ENCODE assay signal across 8 cellular contexts in genomic region chr11:62544521-62545436, GRCh38. TPM values are rescaled to one million over a fixed set of nuclear protein-coding genes. Genes with fewer than 3 reads are reported as not detected.
DNase-seq lines count a peak whose midpoint lies in the region; ATAC-seq and TF ChIP-seq lines count a peak whose summit lies in the region.

No MANE protein-coding gene starts in this region.

- H3K4me3 ChIP-seq in A673 (ENCODE audit: low read depth, low read length, poor library complexity, severe bottlenecking) (peak overlapping the region; percentile 66), H7 (ENCODE audit: insufficient read depth, low read depth, low read length) (peak overlapping the region; percentile 79)

- H3K36me3 Mint-ChIP-seq in activated T-cell treated with anti-CD3 and anti-CD28 coated beads, Interleukin-2, amount 50 U/mL, for 72 hours (ENCODE audit: insufficient read depth in 2 of 2): peaks cover 1 to 3% of the 10 kb centered on the region in 2 donors

- TF ChIP-seq CTCF in A673 (conservative IDR thresholded peaks at IDR 0.05; ENCODE audit: low read depth, low read length): no peak

- H3K27ac ChIP-seq in A673 (ENCODE audit: low read depth, low read length, poor library complexity, severe bottlenecking): peak overlapping the region; percentile 81

- peak overlapping the region; percentile 51 for H3K27ac Mint-ChIP-seq in activated T-cell treated with anti-CD3 and anti-CD28 coated beads, Interleukin-2, amount 50 U/mL, for 72 hours

- H3K27me3 ChIP-seq in A673 (replicated peaks; ENCODE audit: insufficient read depth, low read depth, low read length, poor library complexity): no peaks in the 10 kb centered on the region
- H3K27me3 ChIP-seq in H7 (ENCODE audit: control insufficient read depth, insufficient read depth, low read length): peaks cover 60% of the 10 kb centered on the region

- peak; percentile 50 for DNase-seq in A673 (ENCODE audit: low spot score)
- peak; percentile 66 for DNase-seq in H7
- DNase-seq in activated T-cell treated with anti-CD3 and anti-CD28 coated beads, Interleukin-2, amount 50 U/mL, for 72 hours: peak in 1 of 2 donors; percentile 32
- peak; percentile 25 for DNase-seq in glomerular visceral epithelial cell (ENCODE audit: extremely low spot score)
- no peak for DNase-seq in sciatic nerve (ENCODE audit: low spot score)
- no peak for DNase-seq in NCI-H2171 treated with DMSO at 0.1 percent for 48 hours (lab: John Stamatoyannopoulos, UW)

- POLR2A ChIA-PET in A673 (lab: Charles Lee; ENCODE audit: low non-redundant PET): interaction anchor here (0.6 kb wide), 1 partner anchor 296 kb away, joined by 3 read pairs; no protein-coding TSS in a partner anchor

- H3K9me3 Mint-ChIP-seq in activated T-cell treated with anti-CD3 and anti-CD28 coated beads, Interleukin-2, amount 50 U/mL, for 72 hours: no peaks in the 10 kb centered on the region

- BruUV-seq in A673 (replicated peaks; lab: Mats Ljungman, UMichigan): no TSS peak

- H3K4me1 ChIP-seq in A673 (ENCODE audit: insufficient read depth, low read length, poor library complexity, severe bottlenecking): peaks cover 54% of the 10 kb centered on the region

- CTCF ChIA-PET in A673 (lab: Charles Lee): interaction anchor here (0.5 to 5.0 kb wide), 6 partner anchors 15 to 155 kb away, joined by 5 to 71 read pairs (median 10); partner anchors contain the start of genes GANAB and SCGB1A1

- no peaks in the 10 kb centered on the region for H3K9me3 ChIP-seq in A673 (ENCODE audit: low read depth, low read length, poor library complexity, severe bottlenecking)

- H3K36me3 ChIP-seq in A673 (ENCODE audit: insufficient read depth, low read length, poor library complexity, severe bottlenecking) (no peaks in the 10 kb centered on the region), H7 (replicated peaks; ENCODE audit: control insufficient read depth, insufficient read depth, low read length) (no peaks in the 10 kb centered on the region)

- peaks cover 9% of the 10 kb centered on the region for H3K27me3 Mint-ChIP-seq in activated T-cell treated with anti-CD3 and anti-CD28 coated beads, Interleukin-2, amount 50 U/mL, for 72 hours (ENCODE audit: low read depth)

- H3K4me1 Mint-ChIP-seq in activated T-cell treated with anti-CD3 and anti-CD28 coated beads, Interleukin-2, amount 50 U/mL, for 72 hours (ENCODE audit: low read depth): peaks cover 79% of the 10 kb centered on the region

- peak in 1 of 2 donors; percentile 4 for ATAC-seq in activated T-cell treated with anti-CD3 and anti-CD28 coated beads, Interleukin-2, amount 50 U/mL, for 72 hours (replicated peaks in 1 of 2)
- ATAC-seq in sciatic nerve (peak; percentile 1), GM21723 (IDR thresholded peaks at IDR 0.05; ENCODE audit: unreplicated experiment) (no peak), GM21619 (IDR thresholded peaks at IDR 0.05; ENCODE audit: unreplicated experiment) (no peak)

- intact Hi-C loops in A673 (cut with micrococcal nuclease; ENCODE audit: unreplicated experiment) (loop anchor here (5.0 to 10.0 kb wide), 2 partner anchors 47 to 150 kb away; no protein-coding TSS in a partner anchor), sciatic nerve (cut with DNase I) (loop anchor here (5.0 to 10.0 kb wide), 2 partner anchors 117 to 150 kb away; no protein-coding TSS in a partner anchor)

- peak overlapping the region; percentile 81 to 96 for H3K4me3 Mint-ChIP-seq in activated T-cell treated with anti-CD3 and anti-CD28 coated beads, Interleukin-2, amount 50 U/mL, for 72 hours

RNA-seq across cellular contexts. Expression of gene AHNAK, which starts 1.8 kb away (rescaled TPM):
- total RNA-seq in A673 (2021) (71.7 and 73.0 TPM in 2 replicates), sciatic nerve (2,773 TPM)
- 8.3 and 11.2 TPM in 2 replicates for total RNA-seq in H7 (2014; rRNA removed; shearing (Covaris generic))
- total RNA-seq in activated T-cell treated with anti-CD3 and anti-CD28 coated beads, Interleukin-2, amount 50 U/mL, for 72 hours: 100 to 1,000 TPM in 1 of 2 donors, 10 to 100 TPM in 1; 80.3 to 131 TPM

RNA-seq across cellular contexts. Expression of gene EEF1G, which starts 28.9 kb away (rescaled TPM):
- total RNA-seq in A673 (2021): 1,804 and 1,817 TPM in 2 replicates
- total RNA-seq in H7 (2014; rRNA removed; shearing (Covaris generic)): 1,781 and 1,948 TPM in 2 replicates
- 1,000 to 10,000 TPM; 2,565 to 2,667 TPM for total RNA-seq in activated T-cell treated with anti-CD3 and anti-CD28 coated beads, Interleukin-2, amount 50 U/mL, for 72 hours
- total RNA-seq in sciatic nerve: 811 TPM

RNA-seq across cellular contexts. Expression of gene TUT1, which starts 46.5 kb away (rescaled TPM):
- total RNA-seq in A673 (2021) (27.3 and 27.6 TPM in 2 replicates), sciatic nerve (20.7 TPM)
- total RNA-seq in H7 (2014; rRNA removed; shearing (Covaris generic)): 25.8 and 29.4 TPM in 2 replicates
- 10 to 100 TPM; 32.8 to 36.8 TPM for total RNA-seq in activated T-cell treated with anti-CD3 and anti-CD28 coated beads, Interleukin-2, amount 50 U/mL, for 72 hours

RNA-seq across cellular contexts. Expression of gene MTA2, which starts 56.9 kb away (rescaled TPM):
- total RNA-seq in A673 (2021): 241 and 243 TPM in 2 replicates
- 151 and 166 TPM in 2 replicates for total RNA-seq in H7 (2014; rRNA removed; shearing (Covaris generic))
- 100 to 1,000 TPM; 173 to 241 TPM for total RNA-seq in activated T-cell treated with anti-CD3 and anti-CD28 coated beads, Interleukin-2, amount 50 U/mL, for 72 hours
- total RNA-seq in sciatic nerve: 86.6 TPM

Comparison
In these comparisons a context has a peak if more than half of its experiments do, and no peak if none do; other contexts are left out.
1. DNase-seq: peak in A673 (single experiment), H7 (single experiment) and glomerular visceral epithelial cell (single experiment); none in sciatic nerve (single experiment) and NCI-H2171 treated with DMSO at 0.1 percent for 48 hours (single experiment).
2. RNA of gene AHNAK, which starts 1.8 kb away (total RNA-seq): 2,773 TPM in sciatic nerve (single experiment); 80.3 to 131 TPM in activated T-cell treated with anti-CD3 and anti-CD28 coated beads, Interleukin-2, amount 50 U/mL, for 72 hours, 71.7 to 73.0 TPM in A673 and 8.3 to 11.2 TPM in H7; every median in the first group is over 10 times any median in the second.